ENCODE assay signal across 8 cellular contexts in the genomic region with DNA sequence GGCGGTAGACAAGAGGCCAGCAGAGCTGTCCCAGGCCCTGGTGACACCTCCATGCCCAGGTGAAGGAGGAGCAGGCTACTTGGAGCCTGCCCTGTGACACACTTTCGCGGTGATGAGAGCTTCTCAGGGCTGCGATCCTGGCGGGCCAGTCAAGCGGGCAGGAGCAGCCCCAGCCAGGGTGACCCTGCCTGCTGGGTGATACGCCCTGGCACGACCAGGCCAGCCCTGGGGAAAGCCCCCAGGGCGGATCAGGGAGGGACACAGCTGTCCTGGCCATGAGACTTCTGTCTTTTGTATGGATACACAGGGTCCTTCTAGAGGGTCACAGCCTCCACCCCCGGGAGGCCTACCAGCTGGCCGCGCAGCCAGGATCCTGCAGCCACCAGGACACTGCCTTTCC. TPM values are rescaled to one million over a fixed set of nuclear protein-coding genes. Genes with fewer than 3 reads are reported as not detected.
A peak's percentile ranks its signal among the peaks of the same experiment; 100 is the strongest.
DNase-seq lines count a peak whose midpoint lies in the region; ATAC-seq and TF ChIP-seq lines count a peak whose summit lies in the region.

No MANE protein-coding gene starts in this region.

- peak overlapping the region; percentile 90 for H3K27ac Mint-ChIP-seq in activated CD4-positive, alpha-beta T cell treated with anti-CD3 and anti-CD28 coated beads, Interleukin-2, amount 10 ng/mL, durations not matched to agents 24 days and 14 days
- H3K27ac Mint-ChIP-seq in activated T-helper 2 cell treated with anti-CD3 and anti-CD28 coated beads, Interferon-gamma antibody, Interleukin-2, Interleukin-4, amounts not matched to agents 10 μg/mL and 5 μg/mL and 100 μg/mL, durations not matched to agents 14 hours and 24 hours and 36 hours = peak overlapping the region; percentile 78
- H3K27ac Mint-ChIP-seq in stimulated activated naive CD8-positive, alpha-beta T cell treated with anti-CD3 and anti-CD28 coated beads, Interleukin-15, amount 100 ng/mL, for 72 hours = peak overlapping the region; percentile 84 to 95

- no peaks in the 10 kb centered on the region for H3K9me3 Mint-ChIP-seq in activated CD4-positive, alpha-beta T cell treated with anti-CD3 and anti-CD28 coated beads, Interleukin-2, amount 10 ng/mL, durations not matched to agents 24 days and 14 days
- no peaks in the 10 kb centered on the region for H3K9me3 Mint-ChIP-seq in activated T-helper 2 cell treated with anti-CD3 and anti-CD28 coated beads, Interferon-gamma antibody, Interleukin-2, Interleukin-4, amounts not matched to agents 10 μg/mL and 5 μg/mL and 100 μg/mL, durations not matched to agents 14 hours and 24 hours and 36 hours
- H3K9me3 Mint-ChIP-seq in stimulated activated naive CD8-positive, alpha-beta T cell treated with anti-CD3 and anti-CD28 coated beads, Interleukin-15, amount 100 ng/mL, for 72 hours = peaks cover 0 to 5% of the 10 kb centered on the region in 2 donors

- H3K27me3 Mint-ChIP-seq in activated CD4-positive, alpha-beta T cell treated with anti-CD3 and anti-CD28 coated beads, Interleukin-2, amount 10 ng/mL, durations not matched to agents 24 days and 14 days = no peaks in the 10 kb centered on the region
- H3K27me3 Mint-ChIP-seq in activated T-helper 2 cell treated with anti-CD3 and anti-CD28 coated beads, Interferon-gamma antibody, Interleukin-2, Interleukin-4, amounts not matched to agents 10 μg/mL and 5 μg/mL and 100 μg/mL, durations not matched to agents 14 hours and 24 hours and 36 hours (ENCODE audit: low read depth) = no peaks in the 10 kb centered on the region
- no peaks in the 10 kb centered on the region for H3K27me3 Mint-ChIP-seq in stimulated activated naive CD8-positive, alpha-beta T cell treated with anti-CD3 and anti-CD28 coated beads, Interleukin-15, amount 100 ng/mL, for 72 hours

- DNase-seq in activated CD4-positive, alpha-beta T cell treated with anti-CD3 and anti-CD28 coated beads, Interleukin-2, amount 10 ng/mL, durations not matched to agents 24 days and 14 days = no peak
- DNase-seq in activated CD4-positive, alpha-beta T cell treated with anti-CD3 and anti-CD28 coated beads for 4 hours = no peak
- no peak for DNase-seq in activated T-helper 2 cell treated with anti-CD3 and anti-CD28 coated beads, Interferon-gamma antibody, Interleukin-2, Interleukin-4, amounts not matched to agents 10 μg/mL and 5 μg/mL and 100 μg/mL, durations not matched to agents 14 hours and 24 hours and 36 hours (ENCODE audit: low spot score)
- DNase-seq in hypothalamus (lab: John Stamatoyannopoulos, UW) = peak in 28 of 51 donors; percentile 7 to 74 (median 42)
- DNase-seq in stimulated activated naive CD8-positive, alpha-beta T cell treated with anti-CD3 and anti-CD28 coated beads, Interleukin-15, amount 100 ng/mL, for 72 hours = no peak
- DNase-seq in NCI-H2171 treated with DMSO at 0.1 percent for 48 hours (lab: John Stamatoyannopoulos, UW) = no peak
- no peak for DNase-seq in omental fat pad (ENCODE audit: low spot score)

- ATAC-seq in stimulated activated naive CD8-positive, alpha-beta T cell treated with anti-CD3 and anti-CD28 coated beads, Interleukin-15, amount 100 ng/mL, for 72 hours = peak; percentile 16
- no peak for ATAC-seq in omental fat pad (ENCODE audit: low FRiP score)
- ATAC-seq in HG02763 (IDR thresholded peaks at IDR 0.05; ENCODE audit: unreplicated experiment) = no peak

- peaks cover 22% of the 10 kb centered on the region for H3K36me3 Mint-ChIP-seq in activated CD4-positive, alpha-beta T cell treated with anti-CD3 and anti-CD28 coated beads, Interleukin-2, amount 10 ng/mL, durations not matched to agents 24 days and 14 days (ENCODE audit: low read depth)
- H3K36me3 Mint-ChIP-seq in activated T-helper 2 cell treated with anti-CD3 and anti-CD28 coated beads, Interferon-gamma antibody, Interleukin-2, Interleukin-4, amounts not matched to agents 10 μg/mL and 5 μg/mL and 100 μg/mL, durations not matched to agents 14 hours and 24 hours and 36 hours (ENCODE audit: low read depth) = peaks cover 24% of the 10 kb centered on the region

- peaks cover 37% of the 10 kb centered on the region for H3K4me1 Mint-ChIP-seq in activated CD4-positive, alpha-beta T cell treated with anti-CD3 and anti-CD28 coated beads, Interleukin-2, amount 10 ng/mL, durations not matched to agents 24 days and 14 days
- peaks cover 37% of the 10 kb centered on the region for H3K4me1 Mint-ChIP-seq in activated T-helper 2 cell treated with anti-CD3 and anti-CD28 coated beads, Interferon-gamma antibody, Interleukin-2, Interleukin-4, amounts not matched to agents 10 μg/mL and 5 μg/mL and 100 μg/mL, durations not matched to agents 14 hours and 24 hours and 36 hours (ENCODE audit: low read depth)
- peaks cover 60% of the 10 kb centered on the region for H3K4me1 Mint-ChIP-seq in stimulated activated naive CD8-positive, alpha-beta T cell treated with anti-CD3 and anti-CD28 coated beads, Interleukin-15, amount 100 ng/mL, for 72 hours

- TF ChIP-seq CTCF in omental fat pad (IDR thresholded peaks at IDR 0.05) = no peak

- intact Hi-C loops in activated CD4-positive, alpha-beta T cell treated with anti-CD3 and anti-CD28 coated beads, Interleukin-2, amount 10 ng/mL, durations not matched to agents 24 days and 14 days (cut with micrococcal nuclease) = loop anchor here (1.0 to 5.0 kb wide), 3 partner anchors 14 to 66 kb away; no protein-coding TSS in a partner anchor
- intact Hi-C loops in activated T-helper 2 cell treated with anti-CD3 and anti-CD28 coated beads, Interferon-gamma antibody, Interleukin-2, Interleukin-4, amounts not matched to agents 10 μg/mL and 5 μg/mL and 100 μg/mL, durations not matched to agents 14 hours and 24 hours and 36 hours (cut with micrococcal nuclease) = loop anchor here (2.0 kb wide), 1 partner anchor 28 kb away; no protein-coding TSS in a partner anchor

- no peak overlapping the region for H3K4me3 Mint-ChIP-seq in activated CD4-positive, alpha-beta T cell treated with anti-CD3 and anti-CD28 coated beads, Interleukin-2, amount 10 ng/mL, durations not matched to agents 24 days and 14 days
- H3K4me3 Mint-ChIP-seq in activated T-helper 2 cell treated with anti-CD3 and anti-CD28 coated beads, Interferon-gamma antibody, Interleukin-2, Interleukin-4, amounts not matched to agents 10 μg/mL and 5 μg/mL and 100 μg/mL, durations not matched to agents 14 hours and 24 hours and 36 hours (ENCODE audit: low read depth) = no peak overlapping the region
- H3K4me3 Mint-ChIP-seq in stimulated activated naive CD8-positive, alpha-beta T cell treated with anti-CD3 and anti-CD28 coated beads, Interleukin-15, amount 100 ng/mL, for 72 hours = peak overlapping the region; percentile 65 to 79

RNA-seq across cellular contexts. Expression of a gene that starts 13.1 kb away (rescaled TPM):
- total RNA-seq in activated CD4-positive, alpha-beta T cell treated with anti-CD3 and anti-CD28 coated beads, Interleukin-2, amount 10 ng/mL, durations not matched to agents 24 days and 14 days = 198 and 211 TPM in 2 replicates
- 185 and 198 TPM in 2 replicates for total RNA-seq in activated T-helper 2 cell treated with anti-CD3 and anti-CD28 coated beads, Interferon-gamma antibody, Interleukin-2, Interleukin-4, amounts not matched to agents 10 μg/mL and 5 μg/mL and 100 μg/mL, durations not matched to agents 14 hours and 24 hours and 36 hours
- 100 to 1,000 TPM in 2 of 4 donors, 10 to 100 TPM in 2; 76.5 to 135 (median 99.9) TPM for total RNA-seq in omental fat pad

RNA-seq across cellular contexts. Expression of a gene that starts 29.7 kb away (rescaled TPM):
- 86.0 and 95.2 TPM in 2 replicates for total RNA-seq in activated CD4-positive, alpha-beta T cell treated with anti-CD3 and anti-CD28 coated beads, Interleukin-2, amount 10 ng/mL, durations not matched to agents 24 days and 14 days
- 67.2 and 75.0 TPM in 2 replicates for total RNA-seq in activated T-helper 2 cell treated with anti-CD3 and anti-CD28 coated beads, Interferon-gamma antibody, Interleukin-2, Interleukin-4, amounts not matched to agents 10 μg/mL and 5 μg/mL and 100 μg/mL, durations not matched to agents 14 hours and 24 hours and 36 hours
- 10 to 100 TPM; 25.0 to 40.2 (median 28.9) TPM for total RNA-seq in omental fat pad

Comparison
In these comparisons a context has a peak if more than half of its experiments do, and no peak if none do; other contexts are left out.
1. DNase-seq: peak in hypothalamus (28 of 51); none in activated CD4-positive, alpha-beta T cell treated with anti-CD3 and anti-CD28 coated beads, Interleukin-2, amount 10 ng/mL, durations not matched to agents 24 days and 14 days (single experiment), activated CD4-positive, alpha-beta T cell treated with anti-CD3 and anti-CD28 coated beads for 4 hours (0 of 2), activated T-helper 2 cell treated with anti-CD3 and anti-CD28 coated beads, Interferon-gamma antibody, Interleukin-2, Interleukin-4, amounts not matched to agents 10 μg/mL and 5 μg/mL and 100 μg/mL, durations not matched to agents 14 hours and 24 hours and 36 hours (single experiment), stimulated activated naive CD8-positive, alpha-beta T cell treated with anti-CD3 and anti-CD28 coated beads, Interleukin-15, amount 100 ng/mL, for 72 hours (0 of 2), NCI-H2171 treated with DMSO at 0.1 percent for 48 hours (single experiment) and omental fat pad (single experiment).
2. H3K4me3 Mint-ChIP-seq: peak in stimulated activated naive CD8-positive, alpha-beta T cell treated with anti-CD3 and anti-CD28 coated beads, Interleukin-15, amount 100 ng/mL, for 72 hours (2 of 2); none in activated CD4-positive, alpha-beta T cell treated with anti-CD3 and anti-CD28 coated beads, Interleukin-2, amount 10 ng/mL, durations not matched to agents 24 days and 14 days (single experiment) and activated T-helper 2 cell treated with anti-CD3 and anti-CD28 coated beads, Interferon-gamma antibody, Interleukin-2, Interleukin-4, amounts not matched to agents 10 μg/mL and 5 μg/mL and 100 μg/mL, durations not matched to agents 14 hours and 24 hours and 36 hours (single experiment).
3. Peak in every context shown above with its lines, with median percentiles within 50 percentile points of each other: H3K27ac Mint-ChIP-seq.